In the genomic region with DNA sequence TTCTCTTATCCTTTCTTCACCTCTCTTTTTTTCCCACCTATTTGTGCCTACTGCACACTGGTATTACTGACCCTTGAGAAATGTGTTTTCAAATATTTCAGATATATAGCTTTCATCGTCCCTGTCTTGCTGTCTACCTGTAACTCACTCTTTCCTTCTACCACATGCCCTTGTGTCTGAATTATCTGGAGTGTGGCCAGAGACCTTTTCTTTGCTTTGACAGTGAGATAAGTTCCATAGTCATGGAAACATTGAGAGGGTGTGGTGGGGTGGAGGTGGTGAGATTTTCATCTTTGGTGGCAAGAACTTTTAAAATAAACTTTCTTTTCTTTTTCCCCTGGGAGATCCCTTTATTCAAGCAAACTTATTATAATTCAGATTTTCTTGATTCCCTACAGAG, we compare ENCODE assay signal across 18 cellular contexts.
DNase-seq lines count a peak whose midpoint lies in the region; ATAC-seq, FAIRE-seq and TF ChIP-seq lines count a peak whose summit lies in the region.
"Had no signal": no experiment of that assay in that cellular context is flagged by ENCODE, and none has a peak within 500 bp of the region (broad histone marks: within the 10 kb centered on the region; RNA-seq: fewer than 3 reads in every experiment).

No MANE protein-coding gene starts in this region.

- DNase-seq in activated CD4-positive, alpha-beta T cell treated with anti-CD3 and anti-CD28 coated beads for 36 hours: peak; percentile 5
- no peak for DNase-seq in activated CD4-positive, alpha-beta T cell treated with anti-CD3 and anti-CD28 coated beads, Interleukin-2, amount 10 ng/mL, durations not matched to agents 24 days and 14 days
- no peak for DNase-seq in stimulated activated naive CD8-positive, alpha-beta T cell treated with anti-CD3 and anti-CD28 coated beads, Interleukin-15, Interleukin-2, amounts not matched to agents 100 U/mL and 50 U/mL, for 24 hours
- no peak for DNase-seq in stimulated activated naive CD8-positive, alpha-beta T cell treated with anti-CD3 and anti-CD28 coated beads, Interleukin-15, amount 100 ng/mL, for 72 hours
- DNase-seq in K562 (ENCODE audit: extremely low read depth in 1 of 4, low spot score in 3 of 4) (peak in 2 of 4 experiments; percentile 12 to 37), mucosa of gallbladder (ENCODE audit: low spot score) (no peak)
- DNase-seq: CD4-positive, alpha-beta memory T cell; DMS153; DMS79; GDM1; H9 had no signal

- FAIRE-seq in K562 (lab: Jason Lieb, UNC): no peak
- FAIRE-seq: GM12892, H1, HepG2 had no signal

- TF ChIP-seq EP300 in K562 (IDR thresholded peaks at IDR 0.05; ENCODE audit: low read length): no peak

- ATAC-seq in activated CD4-positive, alpha-beta T cell treated with anti-CD3 and anti-CD28 coated beads for 36 hours: no peak
- ATAC-seq in stimulated activated naive CD8-positive, alpha-beta T cell treated with anti-CD3 and anti-CD28 coated beads, Interleukin-15, Interleukin-2, amounts not matched to agents 100 U/mL and 50 U/mL, for 24 hours: peak; percentile 65
- no peak for ATAC-seq in stimulated activated naive CD8-positive, alpha-beta T cell treated with anti-CD3 and anti-CD28 coated beads, Interleukin-15, amount 100 ng/mL, for 72 hours
- ATAC-seq in K562: peak; percentile 67
- no peak for ATAC-seq in GM19467 (IDR thresholded peaks at IDR 0.05; ENCODE audit: unreplicated experiment)
- ATAC-seq: HepG2 had no signal

- no peaks in the 10 kb centered on the region for H3K79me2 ChIP-seq in K562 (ENCODE audit: control insufficient read depth, insufficient read depth, low read length)

- H3K9me3 Mint-ChIP-seq in activated CD4-positive, alpha-beta T cell treated with anti-CD3 and anti-CD28 coated beads for 36 hours (ENCODE audit: low read depth): no peaks in the 10 kb centered on the region
- H3K9me3 Mint-ChIP-seq in activated CD4-positive, alpha-beta T cell treated with anti-CD3 and anti-CD28 coated beads, Interleukin-2, amount 10 ng/mL, durations not matched to agents 24 days and 14 days: no peaks in the 10 kb centered on the region
- no peaks in the 10 kb centered on the region for H3K9me3 Mint-ChIP-seq in stimulated activated naive CD8-positive, alpha-beta T cell treated with anti-CD3 and anti-CD28 coated beads, Interleukin-15, amount 100 ng/mL, for 72 hours
- H3K9me3 Mint-ChIP-seq: CD4-positive, alpha-beta memory T cell; H9 had no signal

- H3K9me3 ChIP-seq in K562 (replicated peaks; ENCODE audit: control insufficient read depth, insufficient read depth, low read depth, low read length): no peaks in the 10 kb centered on the region
- H3K9me3 ChIP-seq: BLaER1 had no signal

- no peak for TF ChIP-seq CTCF in K562 (IDR thresholded peaks at IDR 0.05 in 2 of 3, conservative IDR thresholded peaks at IDR 0.05 in 1 of 3; ENCODE audit: insufficient read depth in 2 of 3, low read depth in 1 of 3, low read length in 3 of 3)

- intact Hi-C loops in activated CD4-positive, alpha-beta T cell treated with anti-CD3 and anti-CD28 coated beads for 36 hours (cut with DNase I, micrococcal nuclease): loop anchor here in 1 of 2 experiments (1.0 kb wide), 1 partner anchor 49 kb away; no protein-coding TSS in a partner anchor
- intact Hi-C loops in activated CD4-positive, alpha-beta T cell treated with anti-CD3 and anti-CD28 coated beads, Interleukin-2, amount 10 ng/mL, durations not matched to agents 24 days and 14 days (cut with micrococcal nuclease): no loop called here
- intact Hi-C loops in K562 (cut with micrococcal nuclease): no loop called here

- no peak overlapping the region for H3K4me3 Mint-ChIP-seq in activated CD4-positive, alpha-beta T cell treated with anti-CD3 and anti-CD28 coated beads for 36 hours
- H3K4me3 Mint-ChIP-seq in activated CD4-positive, alpha-beta T cell treated with anti-CD3 and anti-CD28 coated beads, Interleukin-2, amount 10 ng/mL, durations not matched to agents 24 days and 14 days: no peak overlapping the region
- no peak overlapping the region for H3K4me3 Mint-ChIP-seq in stimulated activated naive CD8-positive, alpha-beta T cell treated with anti-CD3 and anti-CD28 coated beads, Interleukin-15, amount 100 ng/mL, for 72 hours
- H3K4me3 Mint-ChIP-seq: CD14-positive monocyte; CD4-positive, alpha-beta memory T cell; H9 had no signal

- no peaks in the 10 kb centered on the region for H3K27me3 ChIP-seq in K562 (ENCODE audit: control insufficient read depth in 2 of 2, insufficient read depth in 2 of 2, low read length in 2 of 2)

- no peak overlapping the region for H2AFZ ChIP-seq in K562 (ENCODE audit: low read depth, low read length)

- H3K4me2 ChIP-seq in K562 (ENCODE audit: insufficient read depth, low read length): no peak overlapping the region
- H3K4me2 ChIP-seq: BLaER1 had no signal

- POLR2A ChIA-PET in activated CD4-positive, alpha-beta T cell treated with anti-CD3 and anti-CD28 coated beads for 36 hours (lab: Charles Lee): no interaction called here
- POLR2A ChIA-PET in K562 (lab: Yijun Ruan, JAX): no interaction called here

- H3K27me3 Mint-ChIP-seq in activated CD4-positive, alpha-beta T cell treated with anti-CD3 and anti-CD28 coated beads for 36 hours: no peaks in the 10 kb centered on the region
- H3K27me3 Mint-ChIP-seq in activated CD4-positive, alpha-beta T cell treated with anti-CD3 and anti-CD28 coated beads, Interleukin-2, amount 10 ng/mL, durations not matched to agents 24 days and 14 days: no peaks in the 10 kb centered on the region
- H3K27me3 Mint-ChIP-seq in stimulated activated naive CD8-positive, alpha-beta T cell treated with anti-CD3 and anti-CD28 coated beads, Interleukin-15, amount 100 ng/mL, for 72 hours: no peaks in the 10 kb centered on the region

- no peak for TF ChIP-seq RAD21 in K562 (CRISPR knock-in tag; conservative IDR thresholded peaks at IDR 0.05 in 1 of 2, IDR thresholded peaks at IDR 0.05 in 1 of 2)

- no peaks in the 10 kb centered on the region for H3K9me1 ChIP-seq in K562 (ENCODE audit: control insufficient read depth, insufficient read depth, low read length)

- H3K4me3 ChIP-seq in K562: no peak overlapping the region
- H3K4me3 ChIP-seq: BLaER1 had no signal

- H3K4me1 Mint-ChIP-seq in activated CD4-positive, alpha-beta T cell treated with anti-CD3 and anti-CD28 coated beads for 36 hours: peaks cover 34% of the 10 kb centered on the region
- H3K4me1 Mint-ChIP-seq in activated CD4-positive, alpha-beta T cell treated with anti-CD3 and anti-CD28 coated beads, Interleukin-2, amount 10 ng/mL, durations not matched to agents 24 days and 14 days: peaks cover 4% of the 10 kb centered on the region
- H3K4me1 Mint-ChIP-seq in stimulated activated naive CD8-positive, alpha-beta T cell treated with anti-CD3 and anti-CD28 coated beads, Interleukin-15, amount 100 ng/mL, for 72 hours: peaks cover 22% of the 10 kb centered on the region
- H3K4me1 Mint-ChIP-seq: CD14-positive monocyte had no signal

- CTCF ChIA-PET in activated CD4-positive, alpha-beta T cell treated with anti-CD3 and anti-CD28 coated beads for 36 hours (lab: Charles Lee): no interaction called here
- CTCF ChIA-PET in K562 (lab: Yijun Ruan, JAX; ENCODE audit: low intra/inter-chr PET ratio): no interaction called here

- 0% methylated on average over 1 of the region's 1 CpG for WGBS in K562 (ENCODE audit: insufficient coverage, low coverage, missing lambda C conversion rate)

- no peak for TF ChIP-seq POLR2A in K562 (conservative IDR thresholded peaks at IDR 0.05)

- no peak overlapping the region for H3K27ac Mint-ChIP-seq in activated CD4-positive, alpha-beta T cell treated with anti-CD3 and anti-CD28 coated beads for 36 hours
- no peak overlapping the region for H3K27ac Mint-ChIP-seq in activated CD4-positive, alpha-beta T cell treated with anti-CD3 and anti-CD28 coated beads, Interleukin-2, amount 10 ng/mL, durations not matched to agents 24 days and 14 days
- H3K27ac Mint-ChIP-seq in stimulated activated naive CD8-positive, alpha-beta T cell treated with anti-CD3 and anti-CD28 coated beads, Interleukin-15, amount 100 ng/mL, for 72 hours: peak overlapping the region in 1 of 2 donors; percentile 64
- H3K27ac Mint-ChIP-seq: CD14-positive monocyte; CD4-positive, alpha-beta memory T cell had no signal

- H3K36me3 Mint-ChIP-seq in activated CD4-positive, alpha-beta T cell treated with anti-CD3 and anti-CD28 coated beads for 36 hours (ENCODE audit: low read depth): no peaks in the 10 kb centered on the region
- H3K36me3 Mint-ChIP-seq in activated CD4-positive, alpha-beta T cell treated with anti-CD3 and anti-CD28 coated beads, Interleukin-2, amount 10 ng/mL, durations not matched to agents 24 days and 14 days (ENCODE audit: low read depth): no peaks in the 10 kb centered on the region
- H3K36me3 Mint-ChIP-seq: CD14-positive monocyte had no signal

- no peaks in the 10 kb centered on the region for H3K36me3 ChIP-seq in K562 (ENCODE audit: control insufficient read depth, insufficient read depth, low read length)
- H3K36me3 ChIP-seq: BLaER1 had no signal

- no peak overlapping the region for H3K27ac ChIP-seq in K562 (ENCODE audit: extremely low read depth, low read depth, low read length)
- H3K27ac ChIP-seq: 22Rv1, BLaER1 had no signal

- peaks cover 0 to 9% of the 10 kb centered on the region in 2 experiments; a peak in 2 of 5 replicates for H3K4me1 ChIP-seq in K562 (replicated peaks in 1 of 2; ENCODE audit: control insufficient read depth in 2 of 2, insufficient read depth in 2 of 2, low read length in 2 of 2)
- H3K4me1 ChIP-seq: BLaER1 had no signal

- in situ Hi-C loops in K562 (cut with MboI): no loop called here

- H3K9ac ChIP-seq in K562 (ENCODE audit: insufficient read depth in 1 of 2, low read depth in 2 of 2, low read length in 2 of 2): no peak overlapping the region
- H3K9ac ChIP-seq: BLaER1 had no signal

- no TSS peak for BruUV-seq in K562 (replicated peaks; lab: Mats Ljungman, UMichigan)

- no peaks in the 10 kb centered on the region for H4K20me1 ChIP-seq in K562 (replicated peaks; ENCODE audit: control insufficient read depth, insufficient read depth, low read length)
- H4K20me1 ChIP-seq: BLaER1 had no signal

TF ChIP-seq in K562, 482 proteins besides CTCF, POLR2A, EP300 and RAD21 (continues in another document):
- TF ChIP-seq PKNOX1 (IDR thresholded peaks at IDR 0.05) (0 out of 2 replicates have a peak, but pooled peaks have one; percentile 11), SRSF3 (IDR thresholded peaks at IDR 0.05; ENCODE audit: insufficient read depth, low read length) (no peak)

Comparison
In these comparisons a context has a peak if more than half of its experiments do, and no peak if none do; other contexts are left out.
1. ATAC-seq: peak in stimulated activated naive CD8-positive, alpha-beta T cell treated with anti-CD3 and anti-CD28 coated beads, Interleukin-15, Interleukin-2, amounts not matched to agents 100 U/mL and 50 U/mL, for 24 hours (single experiment) and K562 (single experiment); none in activated CD4-positive, alpha-beta T cell treated with anti-CD3 and anti-CD28 coated beads for 36 hours (single experiment), stimulated activated naive CD8-positive, alpha-beta T cell treated with anti-CD3 and anti-CD28 coated beads, Interleukin-15, amount 100 ng/mL, for 72 hours (single experiment) and GM19467 (single experiment).